22 cellular contexts compared by ENCODE assay signal in the genomic region with DNA sequence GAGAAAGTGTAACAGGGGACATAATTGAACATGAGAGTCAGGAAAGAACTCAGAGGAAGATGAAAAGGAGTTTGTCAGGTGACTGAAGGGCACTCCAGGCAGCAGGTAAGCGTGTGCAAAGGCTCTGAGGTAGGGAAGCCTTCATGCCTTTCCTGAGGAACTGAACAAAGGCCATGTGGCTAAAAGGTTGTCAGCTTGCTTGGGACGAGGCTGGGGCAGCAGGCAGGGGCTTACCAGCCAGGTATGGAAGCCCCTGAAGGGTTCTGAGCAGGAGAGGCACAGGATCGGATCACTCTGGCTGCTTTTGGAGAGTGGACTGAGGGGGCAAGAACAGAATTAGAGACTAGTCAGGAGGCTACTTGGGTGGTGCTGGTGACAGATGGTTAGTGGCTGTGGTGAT. TPM values are rescaled to one million over a fixed set of nuclear protein-coding genes. Genes with fewer than 3 reads are reported as not detected.
"Had no signal": no experiment of that assay in that cellular context is flagged by ENCODE, and none has a peak within 500 bp of the region (broad histone marks: within the 10 kb centered on the region; RNA-seq: fewer than 3 reads in every experiment).

No MANE protein-coding gene starts in this region.

- H3K27ac ChIP-seq: neutrophil, parathyroid adenoma, right atrium auricular region, suprapubic skin, transverse colon, upper lobe of right lung, uterus had no signal

- ATAC-seq: natural killer cell treated with Interleukin-12 subunit alpha and Interleukin-12 subunit beta and Interleukin-15 and Interleukin-18, amount 100 ng/mL, for 72 hours; sciatic nerve; stimulated activated naive B cell treated with anti-CD40 and anti-IgM and Interleukin-4, amounts not matched to agents 10 μg/mL and 1 μg/mL and 100 μg/mL, for 72 hours; stimulated activated naive CD8-positive, alpha-beta T cell treated with anti-CD3 and anti-CD28 coated beads, Interleukin-15, amount 100 ng/mL, for 72 hours; upper lobe of right lung had no signal

- DNase-seq: cerebellar nuclear complex; dorsolateral prefrontal cortex; effector CD4-positive, alpha-beta T cell; heart left ventricle; hippocampal formation; immature natural killer cell; islet precursor cell; kidney glomerular epithelial cell; naive B cell; stimulated activated CD4-positive, alpha-beta T cell treated with anti-CD3 and anti-CD28 coated beads, Interleukin-4, amount 100 ng/mL, for 4 hours; stimulated activated naive B cell treated with anti-CD40 and anti-IgM and Interleukin-4, amounts not matched to agents 10 μg/mL and 1 μg/mL and 100 μg/mL, for 72 hours; stimulated activated naive CD8-positive, alpha-beta T cell treated with anti-CD3 and anti-CD28 coated beads, Interleukin-15, amount 100 ng/mL, for 72 hours; transverse colon; upper lobe of right lung; uterus had no signal

- H3K9me3 ChIP-seq: heart left ventricle, neutrophil, right atrium auricular region, suprapubic skin, transverse colon, upper lobe of right lung, uterus had no signal

- H3K27me3 ChIP-seq: dorsolateral prefrontal cortex, heart left ventricle, neutrophil, right atrium auricular region, suprapubic skin, transverse colon, upper lobe of right lung, uterus had no signal

- H3K4me1 ChIP-seq: uterus had no signal

- H3K4me3 ChIP-seq: dorsolateral prefrontal cortex, heart left ventricle, lung, right atrium auricular region, suprapubic skin, transverse colon, upper lobe of right lung, uterus had no signal

- H3K9ac ChIP-seq: parathyroid adenoma had no signal

- H2AFZ ChIP-seq: parathyroid adenoma had no signal

- H3K36me3 ChIP-seq: neutrophil, transverse colon, uterus had no signal

RNA-seq across cellular contexts. Expression of gene C1S, which starts 47.4 kb away (rescaled TPM):
- polyA plus RNA-seq: immature natural killer cell had no signal
